12 cellular contexts compared by ENCODE assay signal in the genomic region with DNA sequence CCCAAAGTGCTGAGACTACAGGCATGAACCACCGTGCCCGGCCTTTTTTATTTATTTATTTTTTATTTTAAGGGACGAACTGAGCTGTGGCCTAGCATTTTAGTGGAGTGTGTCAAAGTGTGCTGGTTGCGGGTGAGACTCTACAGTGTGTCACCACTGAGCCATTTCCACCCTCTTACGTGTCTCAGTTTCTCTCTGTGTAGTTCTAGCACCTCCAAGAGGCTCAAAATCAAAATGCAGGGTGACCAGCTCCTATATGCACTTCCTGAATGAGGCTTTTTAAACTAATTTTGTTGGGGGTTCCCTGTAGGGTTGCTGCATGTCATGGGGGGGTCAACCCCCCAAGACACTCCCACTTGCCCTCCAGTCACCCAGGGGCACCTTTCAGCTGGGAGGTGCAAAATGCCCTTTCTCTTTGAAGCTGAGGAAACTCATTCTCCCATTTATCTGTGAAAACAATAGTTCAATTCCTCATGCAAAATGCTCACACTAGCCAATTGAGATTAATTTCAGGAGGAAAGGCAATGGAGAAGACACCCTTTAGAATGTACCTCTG.
DNase-seq lines count a peak whose midpoint lies in the region; ATAC-seq, FAIRE-seq and TF ChIP-seq lines count a peak whose summit lies in the region.
"Had no signal": no experiment of that assay in that cellular context is flagged by ENCODE, and none has a peak within 500 bp of the region (broad histone marks: within the 10 kb centered on the region; RNA-seq: fewer than 3 reads in every experiment).

No MANE protein-coding gene starts in this region.

- H3K79me1 ChIP-seq in mesendoderm (ENCODE audit: low read length), result no peaks in the 10 kb centered on the region

- no peak for TF ChIP-seq POLR2A in adrenal gland (IDR thresholded peaks at IDR 0.05)

- peak overlapping the region in 7 of 8 donors; percentile 4 to 87 (median 75) for H3K4me3 Mint-ChIP-seq in CD4-positive, alpha-beta memory T cell

- no peak overlapping the region for H4K5ac ChIP-seq in mesendoderm (ENCODE audit: low read length)

- peak in 2 of 5 donors; percentile 12 to 22 for DNase-seq in CD4-positive, alpha-beta memory T cell
- DNase-seq in adrenal gland (no peak), mesendoderm (peak; percentile 15), D721Med (ENCODE audit: insufficient read length, low spot score) (no peak), mammary epithelial cell (no peak), NK-92 (lab: John Stamatoyannopoulos, UW; ENCODE audit: unreplicated experiment) (no peak)
- DNase-seq: effector CD4-positive, alpha-beta T cell had no signal

- POLR2A ChIA-PET in CD4-positive, alpha-beta memory T cell (lab: Charles Lee; ENCODE audit: partially characterized antibody), result interaction anchor here (0.6 to 2.1 kb wide), 9 partner anchors 27 to 128 kb away, joined by 3 to 10 read pairs (median 4); a partner anchor contains a TSS

- H3K4me3 ChIP-seq in CD4-positive, alpha-beta memory T cell (ENCODE audit: low read length in 2 of 2), result no peak overlapping the region
- H3K4me3 ChIP-seq in KMS-11 (IDR thresholded peaks at IDR 0.05; ENCODE audit: insufficient read depth, low read depth, low read length) (no peak overlapping the region), adrenal gland (no peak overlapping the region), mesendoderm (ENCODE audit: low read length) (no peak overlapping the region), mammary epithelial cell (replicated peaks in 1 of 3; ENCODE audit: insufficient read depth in 1 of 3, low read depth in 2 of 3, low read length in 3 of 3) (no peak overlapping the region)

- no peak overlapping the region for H4K8ac ChIP-seq in mesendoderm (ENCODE audit: low read depth, low read length)

- no TSS peak for BruUV-seq in mammary epithelial cell (replicated peaks; lab: Mats Ljungman, UMichigan)

- TF ChIP-seq CTCF in KMS-11 (conservative IDR thresholded peaks at IDR 0.05; ENCODE audit: low read depth, low read length) (peak; percentile 43; the same call in 1 of the 2 replicates), adrenal gland (IDR thresholded peaks at IDR 0.05) (peak in 5 of 6 experiments; percentile 13 to 55 (median 45)), D721Med (IDR thresholded peaks at IDR 0.05; ENCODE audit: insufficient read depth, missing control alignments) (no peak), mammary epithelial cell (conservative IDR thresholded peaks at IDR 0.05 in 1 of 2, IDR thresholded peaks at IDR 0.05 in 1 of 2; ENCODE audit: extremely low read depth in 1 of 2, insufficient read depth in 1 of 2, low read depth in 1 of 2, low read length in 2 of 2) (peak in 1 of 2 donors; percentile 9)

- H3K4ac ChIP-seq in mesendoderm (ENCODE audit: low read depth, low read length), result no peak overlapping the region

- no peak for ATAC-seq in GM19463 (IDR thresholded peaks at IDR 0.05; ENCODE audit: unreplicated experiment)
- ATAC-seq: Panc1 had no signal

- H3K27ac ChIP-seq in CD4-positive, alpha-beta memory T cell (ENCODE audit: low read depth, low read length), result no peak overlapping the region
- H3K27ac ChIP-seq in KMS-11, result no peak overlapping the region
- H3K27ac ChIP-seq in adrenal gland, result no peak overlapping the region
- H3K27ac ChIP-seq in mesendoderm (ENCODE audit: low read depth, low read length), result no peak overlapping the region
- H3K27ac ChIP-seq in mammary epithelial cell (ENCODE audit: insufficient read depth, low read depth, low read length), result no peak overlapping the region

- H3K9me3 ChIP-seq in CD4-positive, alpha-beta memory T cell (ENCODE audit: control insufficient read depth in 1 of 2, low read length in 2 of 2), result no peaks in the 10 kb centered on the region
- H3K9me3 ChIP-seq in adrenal gland (replicated peaks in 1 of 3), result peaks cover 0 to 8% (median 0%) of the 10 kb centered on the region in 3 donors
- H3K9me3 ChIP-seq in mammary epithelial cell (replicated peaks; ENCODE audit: insufficient read depth, low read length), result peaks cover 7% of the 10 kb centered on the region

- H3K27me3 ChIP-seq in CD4-positive, alpha-beta memory T cell (ENCODE audit: insufficient read depth, low read length), result no peaks in the 10 kb centered on the region
- H3K27me3 ChIP-seq in KMS-11 (ENCODE audit: insufficient read depth, low read depth) (no peaks in the 10 kb centered on the region), adrenal gland (no peaks in the 10 kb centered on the region), mesendoderm (ENCODE audit: insufficient read depth, low read length, poor library complexity) (no peaks in the 10 kb centered on the region), mammary epithelial cell (ENCODE audit: insufficient read depth, low read length) (no peaks in the 10 kb centered on the region)

- H3K9ac ChIP-seq in KMS-11 (no peak overlapping the region), mesendoderm (ENCODE audit: low read length) (no peak overlapping the region), mammary epithelial cell (ENCODE audit: insufficient read depth, low read length) (no peak overlapping the region)

- no peak for FAIRE-seq in D721Med (lab: Jason Lieb, UNC)
- FAIRE-seq: GM19239, islet of Langerhans had no signal

- H3K27me3 Mint-ChIP-seq in CD4-positive, alpha-beta memory T cell, result no peaks in the 10 kb centered on the region

- H3K18ac ChIP-seq in mesendoderm (ENCODE audit: low read length), result no peak overlapping the region

- H3K23ac ChIP-seq in mesendoderm (ENCODE audit: low read length), result no peak overlapping the region

- H2AFZ ChIP-seq in KMS-11 (ENCODE audit: low read depth) (no peak overlapping the region), mammary epithelial cell (ENCODE audit: low read depth, low read length) (no peak overlapping the region)

- H3K4me1 Mint-ChIP-seq in CD4-positive, alpha-beta memory T cell, result peaks cover 16 to 26% (median 20%) of the 10 kb centered on the region in 4 donors

- H3K27ac Mint-ChIP-seq in CD4-positive, alpha-beta memory T cell, result peak overlapping the region in 6 of 7 donors; percentile 35 to 90 (median 66)

- CTCF ChIA-PET in CD4-positive, alpha-beta memory T cell (lab: Charles Lee; ENCODE audit: partially characterized antibody), result interaction anchor here (0.8 to 5.9 kb wide), 17 partner anchors 10 to 165 kb away, joined by 3 to 74 read pairs (median 5); no protein-coding TSS in a partner anchor
- CTCF ChIA-PET in mammary epithelial cell (lab: Charles Lee; ENCODE audit: low non-redundant PET), result no interaction called here

- no peak overlapping the region for H3K56ac ChIP-seq in mesendoderm (ENCODE audit: low read length)

- peaks cover 0 to 18% (median 11%) of the 10 kb centered on the region in 8 donors for H3K9me3 Mint-ChIP-seq in CD4-positive, alpha-beta memory T cell

- H2BK120ac ChIP-seq in mesendoderm (ENCODE audit: low read depth, low read length), result no peak overlapping the region

- H4K20me1 ChIP-seq in KMS-11 (ENCODE audit: insufficient read depth) (no peaks in the 10 kb centered on the region), mammary epithelial cell (ENCODE audit: insufficient read depth, low read length) (no peaks in the 10 kb centered on the region)

- H3K4me2 ChIP-seq in KMS-11 (no peak overlapping the region), mesendoderm (ENCODE audit: low read length) (no peak overlapping the region), mammary epithelial cell (ENCODE audit: insufficient read depth, low read depth, low read length) (no peak overlapping the region)

- no peaks in the 10 kb centered on the region for H3K36me3 ChIP-seq in CD4-positive, alpha-beta memory T cell (ENCODE audit: insufficient read depth, low read length)
- H3K36me3 ChIP-seq in KMS-11 (ENCODE audit: insufficient read depth) (no peaks in the 10 kb centered on the region), adrenal gland (replicated peaks in 1 of 2) (peaks cover 0 to 26% of the 10 kb centered on the region in 2 donors), mesendoderm (ENCODE audit: control insufficient read depth, insufficient read depth, low read length) (no peaks in the 10 kb centered on the region), mammary epithelial cell (ENCODE audit: insufficient read depth, low read length) (no peaks in the 10 kb centered on the region)

- H2AK5ac ChIP-seq in mesendoderm (ENCODE audit: low read length), result no peak overlapping the region

- peaks cover 0 to 3% of the 10 kb centered on the region in 2 donors for H3K36me3 Mint-ChIP-seq in CD4-positive, alpha-beta memory T cell

- WGBS in adrenal gland, 4 donors, result 82 to 91% (median 85%) methylated on average over 5 of the region's 5 CpGs
- WGBS in mesendoderm (ENCODE audit: extremely low coverage, insufficient coverage, low lambda C conversion rate), result no CpG with 5 or more reads among the region's 5 CpGs
- 68% methylated on average over 5 of the region's 5 CpGs for WGBS in mammary epithelial cell (ENCODE audit: low coverage, missing lambda C conversion rate)

- H2BK15ac ChIP-seq in mesendoderm (replicated peaks; ENCODE audit: low read depth), result no peak overlapping the region

- intact Hi-C loops in CD4-positive, alpha-beta memory T cell (cut with micrococcal nuclease), result loop anchor here (2.0 to 5.0 kb wide), 2 partner anchors 46 to 99 kb away; no protein-coding TSS in a partner anchor
- intact Hi-C loops in adrenal gland (cut with DNase I) (loop anchor here in 1 of 2 donors (10.0 kb wide), 1 partner anchor 92 kb away; a partner anchor contains a TSS), mammary epithelial cell (cut with micrococcal nuclease) (no loop called here)

- dilution Hi-C loops in mammary epithelial cell (cut with HindIII; ENCODE audit: low sequenced_read_pairs), result no loop called here

- in situ Hi-C loops in mammary epithelial cell (cut with MboI; ENCODE audit: low sequenced_read_pairs in 2 of 2), result no loop called here

- H3K79me2 ChIP-seq in KMS-11 (ENCODE audit: insufficient read depth, low read depth) (no peaks in the 10 kb centered on the region), mesendoderm (ENCODE audit: control insufficient read depth, insufficient read depth, low read length) (no peaks in the 10 kb centered on the region), mammary epithelial cell (ENCODE audit: insufficient read depth, low read length) (no peaks in the 10 kb centered on the region)

- peaks cover 18% of the 10 kb centered on the region for H3K4me1 ChIP-seq in CD4-positive, alpha-beta memory T cell (ENCODE audit: insufficient read depth, low read length)
- no peaks in the 10 kb centered on the region for H3K4me1 ChIP-seq in KMS-11 (ENCODE audit: low read depth, poor library complexity, severe bottlenecking)
- no peaks in the 10 kb centered on the region for H3K4me1 ChIP-seq in adrenal gland (replicated peaks in 1 of 2)
- no peaks in the 10 kb centered on the region for H3K4me1 ChIP-seq in mesendoderm (ENCODE audit: control insufficient read depth, low read depth, low read length)
- no peaks in the 10 kb centered on the region for H3K4me1 ChIP-seq in mammary epithelial cell (ENCODE audit: insufficient read depth, low read length)

- H2BK5ac ChIP-seq in mesendoderm (ENCODE audit: low read length), result no peak overlapping the region
